In genomic region chr12:133080619-133081407, GRCh38 we compare ENCODE assay signal across 8 cellular contexts. TPM values are rescaled to one million over a fixed set of nuclear protein-coding genes. Genes with fewer than 3 reads are reported as not detected.
DNase-seq lines count a peak whose midpoint lies in the region; ATAC-seq and TF ChIP-seq lines count a peak whose summit lies in the region.

ZNF140 (plus strand) TSS chr12:133080923; CDS start chr12:133081321, 398 bp downstream.

- H3K27me3 ChIP-seq in lung (ENCODE audit: control insufficient read depth, insufficient read depth) = no peaks in the 10 kb centered on the region

- ATAC-seq in HG03439 (IDR thresholded peaks at IDR 0.05; ENCODE audit: unreplicated experiment) (peak; percentile 81), lung (ENCODE audit: insufficient read depth, low FRiP score) (peak; percentile 80)

- peaks cover 28 to 31% of the 10 kb centered on the region in 2 donors for H3K9me3 ChIP-seq in lung (ENCODE audit: control insufficient read depth in 2 of 2, insufficient read depth in 1 of 2, low read length in 1 of 2)

- TF ChIP-seq POLR2A in GM19193 (IDR thresholded peaks at IDR 0.05; ENCODE audit: extremely low read depth, insufficient read depth, insufficient read length) = peak; percentile 77

- H3K27ac ChIP-seq in C4-2B = peak within 1 kb of the TSS; percentile 65
- H3K27ac ChIP-seq in lung (ENCODE audit: low read depth in 1 of 2, low read length in 1 of 2) = peak within 1 kb of the TSS; percentile 96 to 98

- peak; percentile 25 for TF ChIP-seq CTCF in C4-2B (conservative IDR thresholded peaks at IDR 0.05)
- TF ChIP-seq CTCF in lung (IDR thresholded peaks at IDR 0.05; ENCODE audit: control extremely low read depth, extremely low read depth) = no peak

- WGBS in lung, 2 donors = 0% methylated on average over 54 to 60 of the region's 60 CpGs

- peaks cover 7 to 12% of the 10 kb centered on the region in 2 donors for H3K4me1 ChIP-seq in lung (ENCODE audit: control insufficient read depth in 2 of 2, insufficient read depth in 2 of 2, low read length in 2 of 2)

- peaks cover 17 to 33% of the 10 kb centered on the region in 2 donors for H3K36me3 ChIP-seq in lung (ENCODE audit: control insufficient read depth in 2 of 2, insufficient read depth in 2 of 2, low read length in 2 of 2)

- DNase-seq in NCI-H526 treated with DMSO at 0.1 percent for 48 hours (lab: John Stamatoyannopoulos, UW) (peak; percentile 98), lung (ENCODE audit: low spot score) (peak; percentile 95)
- DNase-seq in activated CD4-positive, alpha-beta T cell treated with anti-CD3 and anti-CD28 coated beads, Interleukin-2, amount 50 U/mL, for 48 hours = peak; percentile 92 to 94
- DNase-seq in effector CD8-positive, alpha-beta T cell (lab: John Stamatoyannopoulos, UW) = peak; percentile 93
- peak in 2 of 3 experiments; percentile 89 to 91 for DNase-seq in stimulated activated CD4-positive, alpha-beta T cell treated with anti-CD3 and anti-CD28 coated beads, TNF-alpha, amount 100 ng/mL, for 4 hours (ENCODE audit: low read depth in 3 of 3)

- peak within 1 kb of the TSS; percentile 78 for H3K4me3 ChIP-seq in lung

RNA-seq across cellular contexts. Expression of gene ZNF140, which starts in this region (rescaled TPM):
- total RNA-seq in lung = 10 to 100 TPM; 14.4 to 57.7 TPM
- 10 to 100 TPM; 11.4 to 14.0 TPM for polyA plus RNA-seq in lung

Comparison
In these comparisons a context has a peak if more than half of its experiments do, and no peak if none do; other contexts are left out.
1. Peak in every context shown above with its lines: DNase-seq, ATAC-seq, H3K4me3 ChIP-seq and H3K27ac ChIP-seq.